ENCODE assay signal across 20 cellular contexts in the genomic region with DNA sequence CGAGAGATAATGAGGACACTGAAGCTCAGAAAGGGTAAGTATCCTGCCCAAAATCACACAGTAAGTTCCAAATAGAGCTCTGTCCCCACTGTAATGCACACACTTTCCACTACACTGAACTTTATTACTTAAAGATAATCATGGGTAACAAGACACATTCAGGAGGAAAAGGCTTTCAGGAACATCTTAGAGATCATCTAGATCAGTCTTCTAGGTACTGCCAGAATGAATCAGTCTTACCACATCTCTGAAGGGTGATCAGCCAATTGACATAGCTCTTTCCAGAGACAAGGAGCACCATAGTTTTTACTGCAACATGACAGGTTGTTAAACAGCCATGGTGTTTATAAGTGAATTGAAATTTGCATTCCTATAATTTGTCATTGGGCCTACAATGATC. TPM values are rescaled to one million over a fixed set of nuclear protein-coding genes. Genes with fewer than 3 reads are reported as not detected.
DNase-seq lines count a peak whose midpoint lies in the region; ATAC-seq, FAIRE-seq and TF ChIP-seq lines count a peak whose summit lies in the region.
"Had no signal": no experiment of that assay in that cellular context is flagged by ENCODE, and none has a peak within 500 bp of the region (broad histone marks: within the 10 kb centered on the region; RNA-seq: fewer than 3 reads in every experiment).

No MANE protein-coding gene starts in this region.

- TF ChIP-seq CTCF in K562 (IDR thresholded peaks at IDR 0.05 in 2 of 3, conservative IDR thresholded peaks at IDR 0.05 in 1 of 3; ENCODE audit: insufficient read depth in 2 of 3, low read depth in 1 of 3, low read length in 3 of 3) (no peak), HFFc6 (IDR thresholded peaks at IDR 0.05) (no peak)

- in situ Hi-C loops in K562 (cut with MboI): no loop called here

- peaks cover 0 to 2% of the 10 kb centered on the region in 2 donors for H3K9me3 Mint-ChIP-seq in activated T-cell treated with anti-CD3 and anti-CD28 coated beads, Interleukin-2, amount 50 U/mL, for 72 hours
- H3K9me3 Mint-ChIP-seq in activated CD4-positive, alpha-beta memory T cell treated with anti-CD3 and anti-CD28 coated beads for 36 hours: no peaks in the 10 kb centered on the region
- no peaks in the 10 kb centered on the region for H3K9me3 Mint-ChIP-seq in HFFc6
- H3K9me3 Mint-ChIP-seq: CD8-positive, alpha-beta memory T cell had no signal

- peaks cover 5% of the 10 kb centered on the region; the same call in 1 of the 3 replicates for H3K36me3 ChIP-seq in K562 (ENCODE audit: control insufficient read depth, insufficient read depth, low read length)

- H3K4me2 ChIP-seq in K562 (ENCODE audit: insufficient read depth, low read length): no peak overlapping the region
- H3K4me2 ChIP-seq: PC-9 had no signal

- CTCF ChIA-PET in activated CD4-positive, alpha-beta memory T cell treated with anti-CD3 and anti-CD28 coated beads for 36 hours (lab: Charles Lee): interaction anchor here (0.9 to 2.4 kb wide), 8 partner anchors 9 to 206 kb away, joined by 3 to 13 read pairs (median 6); a partner anchor contains a TSS
- CTCF ChIA-PET in K562 (lab: Yijun Ruan, JAX; ENCODE audit: low intra/inter-chr PET ratio): no interaction called here

- DNase-seq in activated T-cell treated with anti-CD3 and anti-CD28 coated beads, Interleukin-2, amount 50 U/mL, for 72 hours: no peak
- no peak for DNase-seq in activated T-cell treated with anti-CD3 and anti-CD28 coated beads, Interleukin-2, amount 50 U/mL, for 1 hour
- DNase-seq in activated CD4-positive, alpha-beta memory T cell treated with anti-CD3 and anti-CD28 coated beads for 36 hours: no peak
- no peak for DNase-seq in K562 (ENCODE audit: extremely low read depth in 1 of 4, low spot score in 3 of 4)
- DNase-seq in HFFc6: no peak
- no peak for DNase-seq in activated CD8-positive, alpha-beta memory T cell treated with anti-CD3 and anti-CD28 coated beads, Interleukin-2, amount 50 U/mL, for 48 hours
- DNase-seq: C1 segment of cervical spinal cord; CD8-positive, alpha-beta memory T cell; DMS53; KG1; NCI-H1417 treated with DMSO at 0.1 percent for 48 hours; NCI-H187 treated with DMSO at 0.1 percent for 48 hours; NCI-H345; NCI-H524 treated with DMSO at 0.1 percent for 48 hours; PC-9; SIG-M5 had no signal

- no peak overlapping the region for H3K4me3 ChIP-seq in K562
- H3K4me3 ChIP-seq: PC-9 had no signal

- POLR2A ChIA-PET in activated CD4-positive, alpha-beta memory T cell treated with anti-CD3 and anti-CD28 coated beads for 36 hours (lab: Charles Lee): interaction anchor here (0.6 to 2.9 kb wide), 7 partner anchors 9 to 101 kb away, joined by 3 to 20 read pairs (median 4); a partner anchor contains a TSS
- POLR2A ChIA-PET in K562 (lab: Yijun Ruan, JAX): interaction anchor here (1.0 to 1.3 kb wide), 3 partner anchors 9 to 101 kb away, joined by 3 read pairs; a partner anchor contains a TSS

- H3K4me3 Mint-ChIP-seq in activated T-cell treated with anti-CD3 and anti-CD28 coated beads, Interleukin-2, amount 50 U/mL, for 72 hours: peak overlapping the region in 1 of 2 donors; percentile 35
- no peak overlapping the region for H3K4me3 Mint-ChIP-seq in activated CD4-positive, alpha-beta memory T cell treated with anti-CD3 and anti-CD28 coated beads for 36 hours
- H3K4me3 Mint-ChIP-seq in HFFc6: no peak overlapping the region

- H3K27me3 Mint-ChIP-seq in activated T-cell treated with anti-CD3 and anti-CD28 coated beads, Interleukin-2, amount 50 U/mL, for 72 hours (ENCODE audit: low read depth): no peaks in the 10 kb centered on the region
- no peaks in the 10 kb centered on the region for H3K27me3 Mint-ChIP-seq in activated CD4-positive, alpha-beta memory T cell treated with anti-CD3 and anti-CD28 coated beads for 36 hours
- H3K27me3 Mint-ChIP-seq in HFFc6 (ENCODE audit: insufficient read depth): no peaks in the 10 kb centered on the region
- H3K27me3 Mint-ChIP-seq: CD8-positive, alpha-beta memory T cell had no signal

- H3K9me1 ChIP-seq in K562 (ENCODE audit: control insufficient read depth, insufficient read depth, low read length): no peaks in the 10 kb centered on the region

- H4K20me1 ChIP-seq in K562 (replicated peaks; ENCODE audit: control insufficient read depth, insufficient read depth, low read length): no peaks in the 10 kb centered on the region

- no peak for TF ChIP-seq RAD21 in K562 (CRISPR knock-in tag; conservative IDR thresholded peaks at IDR 0.05 in 1 of 2, IDR thresholded peaks at IDR 0.05 in 1 of 2)

- ATAC-seq in activated T-cell treated with anti-CD3 and anti-CD28 coated beads, Interleukin-2, amount 50 U/mL, for 72 hours (replicated peaks in 1 of 2): peak; percentile 22 to 53
- ATAC-seq in K562 (no peak), HG03108 (IDR thresholded peaks at IDR 0.05; ENCODE audit: unreplicated experiment) (no peak)

- no peak overlapping the region for H2AFZ ChIP-seq in K562 (ENCODE audit: low read depth, low read length)
- H2AFZ ChIP-seq: PC-9 had no signal

- FAIRE-seq in K562 (lab: Jason Lieb, UNC): no peak
- FAIRE-seq: GM12891, GM18507 had no signal

- peaks cover 6 to 12% of the 10 kb centered on the region in 2 donors for H3K36me3 Mint-ChIP-seq in activated T-cell treated with anti-CD3 and anti-CD28 coated beads, Interleukin-2, amount 50 U/mL, for 72 hours (ENCODE audit: insufficient read depth in 2 of 2)
- H3K36me3 Mint-ChIP-seq in activated CD4-positive, alpha-beta memory T cell treated with anti-CD3 and anti-CD28 coated beads for 36 hours: peaks cover 6% of the 10 kb centered on the region
- H3K36me3 Mint-ChIP-seq in HFFc6 (ENCODE audit: low read depth): peaks cover 9% of the 10 kb centered on the region

- WGBS in K562 (ENCODE audit: insufficient coverage, low coverage, missing lambda C conversion rate): 5% methylated on average over 1 of the region's 1 CpG

- peaks cover 0 to 9% of the 10 kb centered on the region in 2 experiments; a peak in 2 of 5 replicates for H3K4me1 ChIP-seq in K562 (replicated peaks in 1 of 2; ENCODE audit: control insufficient read depth in 2 of 2, insufficient read depth in 2 of 2, low read length in 2 of 2)

- H3K4me1 Mint-ChIP-seq in activated T-cell treated with anti-CD3 and anti-CD28 coated beads, Interleukin-2, amount 50 U/mL, for 72 hours (ENCODE audit: low read depth): peaks cover 43% of the 10 kb centered on the region
- H3K4me1 Mint-ChIP-seq in activated CD4-positive, alpha-beta memory T cell treated with anti-CD3 and anti-CD28 coated beads for 36 hours (ENCODE audit: low read depth): peaks cover 44% of the 10 kb centered on the region
- H3K4me1 Mint-ChIP-seq in HFFc6 (ENCODE audit: low read depth): peaks cover 45% of the 10 kb centered on the region

- no peaks in the 10 kb centered on the region for H3K9me3 ChIP-seq in K562 (replicated peaks; ENCODE audit: control insufficient read depth, insufficient read depth, low read depth, low read length)

- peaks cover 10% of the 10 kb centered on the region for H3K79me2 ChIP-seq in K562 (ENCODE audit: control insufficient read depth, insufficient read depth, low read length)

- intact Hi-C loops in activated CD4-positive, alpha-beta memory T cell treated with anti-CD3 and anti-CD28 coated beads for 36 hours (cut with micrococcal nuclease): no loop called here
- intact Hi-C loops in K562 (cut with micrococcal nuclease): no loop called here

- H3K27me3 ChIP-seq in K562 (ENCODE audit: control insufficient read depth in 2 of 2, insufficient read depth in 2 of 2, low read length in 2 of 2): peaks cover 2 to 7% of the 10 kb centered on the region in 2 experiments; a peak in 1 of 5 replicates

- no peak overlapping the region for H3K9ac ChIP-seq in K562 (ENCODE audit: insufficient read depth in 1 of 2, low read depth in 2 of 2, low read length in 2 of 2)

- H3K27ac Mint-ChIP-seq in activated T-cell treated with anti-CD3 and anti-CD28 coated beads, Interleukin-2, amount 50 U/mL, for 72 hours: peak overlapping the region; percentile 71
- peak overlapping the region; percentile 79 for H3K27ac Mint-ChIP-seq in activated CD4-positive, alpha-beta memory T cell treated with anti-CD3 and anti-CD28 coated beads for 36 hours
- no peak overlapping the region for H3K27ac Mint-ChIP-seq in HFFc6
- H3K27ac Mint-ChIP-seq: CD8-positive, alpha-beta memory T cell had no signal

- no TSS peak for BruUV-seq in K562 (replicated peaks; lab: Mats Ljungman, UMichigan)

- H3K27ac ChIP-seq in K562 (ENCODE audit: extremely low read depth, low read depth, low read length): no peak overlapping the region
- H3K27ac ChIP-seq: PC-9, RWPE1 had no signal

- no peak for TF ChIP-seq EP300 in K562 (IDR thresholded peaks at IDR 0.05; ENCODE audit: low read length)

- TF ChIP-seq POLR2A in K562 (conservative IDR thresholded peaks at IDR 0.05): no peak

TF ChIP-seq in K562, 482 proteins besides CTCF, POLR2A, EP300 and RAD21 (continues in another document):
- no peak for TF ChIP-seq SMARCA5 (IDR thresholded peaks at IDR 0.05)

RNA-seq across cellular contexts. Expression of a gene that starts 5.4 kb away (rescaled TPM):
- total RNA-seq in activated T-cell treated with anti-CD3 and anti-CD28 coated beads, Interleukin-2, amount 50 U/mL, for 72 hours: 10 to 100 TPM; 37.5 to 40.4 TPM
- total RNA-seq in activated CD4-positive, alpha-beta memory T cell treated with anti-CD3 and anti-CD28 coated beads for 36 hours: 10 to 100 TPM; 26.2 to 29.6 TPM
- total RNA-seq in K562 (2011; cell fraction: chromatin; rRNA removed; ENCODE audit: low replicate concordance): 19.0 and 30.9 TPM in 2 replicates
- total RNA-seq in K562 (2011; cell fraction: nucleolus; rRNA removed): 29.9 and 33.7 TPM in 2 replicates
- 33.7 and 34.3 TPM in 2 replicates for total RNA-seq in K562 (2011; cell fraction: nucleoplasm; rRNA removed)
- 9.4 and 9.7 TPM in 2 replicates for total RNA-seq in K562 (2014; rRNA removed)
- 12.3 and 13.2 TPM in 2 replicates for total RNA-seq in K562 (2014; rRNA removed; fragmentation: Illumina TruSeq; extraction: Trizol)
- total RNA-seq in K562 (2015; rRNA removed; fragmentation: Illumina TruSeq; extraction: Trizol): 12.6 and 13.2 TPM in 2 replicates
- 14.4 and 15.3 TPM in 2 replicates for total RNA-seq in K562 (2021)
- 28.5 and 33.0 TPM in 2 replicates for polyA plus RNA-seq in K562 (2011; rRNA removed)
- polyA plus RNA-seq in K562 (2011; cell fraction: cytosol; rRNA removed): 27.7 and 35.0 TPM in 2 replicates
- 20.7 and 22.2 TPM in 2 replicates for polyA plus RNA-seq in K562 (2011; cell fraction: nucleus; rRNA removed)
- polyA plus RNA-seq in K562 (2012): 11.0 and 14.7 TPM in 2 replicates
- polyA plus RNA-seq in K562 (2014; fragmentation: Illumina TruSeq; extraction: Trizol): 17.2 and 21.8 TPM in 2 replicates
- polyA plus RNA-seq in K562 (2014; fragmentation: Nextera tagmentation; extraction: Ambion mirVana): 1 to 10 TPM; 4.1 to 5.7 TPM
- polyA plus RNA-seq in K562 (2014; rRNA removed): 10.8 and 15.7 TPM in 2 replicates
- 36.7 and 42.0 TPM in 2 replicates for polyA minus RNA-seq in K562 (2011; rRNA and poly(A)+ RNA removed)
- 12.8 and 22.0 TPM in 2 replicates for polyA minus RNA-seq in K562 (2011; cell fraction: cytosol; rRNA and poly(A)+ RNA removed)
- 28.0 and 31.2 TPM in 2 replicates for polyA minus RNA-seq in K562 (2011; cell fraction: nucleus; rRNA and poly(A)+ RNA removed)
- total RNA-seq in HFFc6 (2021; fragmentation: NEBNext Ultra II Directional; extraction: Animal tissue kit (Norgen Biotek cat#: 25700)): 10 to 100 TPM; 21.2 to 26.5 (median 22.6) TPM

Comparison
In these comparisons a context has a peak if more than half of its experiments do, and no peak if none do; other contexts are left out.
1. ATAC-seq: peak in activated T-cell treated with anti-CD3 and anti-CD28 coated beads, Interleukin-2, amount 50 U/mL, for 72 hours (2 of 2); none in K562 (single experiment) and HG03108 (single experiment).